1 cellular context compared by ENCODE assay signal in the genomic region with DNA sequence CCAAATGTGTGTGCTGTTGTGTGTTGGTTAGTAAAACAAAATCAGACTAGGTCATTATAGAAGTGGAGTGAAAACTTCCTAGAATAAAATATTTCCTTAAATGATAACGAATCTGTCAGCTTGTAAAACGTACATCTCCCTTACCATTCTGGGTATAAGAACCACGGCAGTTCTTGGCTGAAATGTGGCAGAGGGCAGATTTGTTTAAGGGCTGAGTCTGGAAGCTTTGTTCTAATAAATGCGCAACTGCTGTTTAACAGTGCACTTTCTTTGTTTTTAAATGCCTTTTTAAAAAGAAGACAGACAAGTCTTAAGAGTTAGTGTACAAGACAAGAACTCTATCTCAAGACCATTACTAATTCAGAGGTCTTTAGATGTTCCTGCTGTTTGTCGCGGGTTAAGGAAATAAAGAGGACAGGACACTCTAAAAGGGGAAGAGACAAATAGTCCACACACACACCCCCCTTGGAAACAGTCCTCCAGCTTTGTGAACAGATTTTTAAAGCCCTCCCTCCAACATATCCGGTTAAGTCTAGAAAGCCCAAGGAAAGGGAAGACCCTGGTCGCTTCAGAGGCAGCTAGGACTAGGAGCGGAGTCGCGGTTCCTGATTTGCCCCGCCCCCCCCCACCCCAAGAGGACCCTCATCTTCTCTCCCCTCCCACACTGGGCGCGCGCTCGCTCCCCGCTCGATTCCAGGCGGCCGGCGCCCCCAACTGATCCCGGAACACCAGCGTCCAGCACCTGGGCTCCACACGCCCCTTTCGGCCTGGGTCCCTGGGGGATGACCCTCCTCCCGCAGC.
TF ChIP-seq lines count a peak whose summit lies in the region.

No MANE protein-coding gene starts in this region.

TF ChIP-seq in K562, 482 proteins besides CTCF, POLR2A, EP300 and RAD21 (continued from another document):
- TF ChIP-seq RBM22 (IDR thresholded peaks at IDR 0.05; ENCODE audit: low read depth, low read length, poor library complexity, severe bottlenecking) (peak; percentile 91), TBP (optimal IDR thresholded peaks at IDR 0.05; ENCODE audit: low read depth, low read length) (no peak), DNMT1 (IDR thresholded peaks at IDR 0.05) (0 out of 2 replicates have a peak, but pooled peaks have one; percentile 26), ZNF740 (CRISPR knock-in tag; IDR thresholded peaks at IDR 0.05) (no peak), ZNF740 (tag; IDR thresholded peaks at IDR 0.05) (peak in 1 of 2 experiments; percentile 72; a peak in 1 of 4 replicates), MAFG (tag; conservative IDR thresholded peaks at IDR 0.05) (no peak), ILK (tag; IDR thresholded peaks at IDR 0.05; ENCODE audit: borderline replicate concordance, low read depth) (no peak), HDGF (IDR thresholded peaks at IDR 0.05) (no peak), SAFB (IDR thresholded peaks at IDR 0.05; ENCODE audit: borderline replicate concordance, low read depth, low read length) (no peak), NCOA2 (IDR thresholded peaks at IDR 0.05; ENCODE audit: partially characterized antibody in 2 of 2) (no peak), KLF13 (tag; IDR thresholded peaks at IDR 0.05; ENCODE audit: borderline replicate concordance, low read depth) (no peak), TEAD2 (tag; IDR thresholded peaks at IDR 0.05) (no peak), SETDB1 (IDR thresholded peaks at IDR 0.05; ENCODE audit: low read length) (no peak), GATAD2B (IDR thresholded peaks at IDR 0.05; ENCODE audit: borderline replicate concordance) (no peak)
- TF ChIP-seq, protein P1, sequence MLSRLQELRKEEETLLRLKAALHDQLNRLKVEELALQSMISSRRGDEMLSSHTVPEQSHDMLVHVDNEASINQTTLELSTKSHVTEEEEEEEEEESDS (CRISPR knock-in tag; IDR thresholded peaks at IDR 0.05): no peak
- TF ChIP-seq, protein P2, sequence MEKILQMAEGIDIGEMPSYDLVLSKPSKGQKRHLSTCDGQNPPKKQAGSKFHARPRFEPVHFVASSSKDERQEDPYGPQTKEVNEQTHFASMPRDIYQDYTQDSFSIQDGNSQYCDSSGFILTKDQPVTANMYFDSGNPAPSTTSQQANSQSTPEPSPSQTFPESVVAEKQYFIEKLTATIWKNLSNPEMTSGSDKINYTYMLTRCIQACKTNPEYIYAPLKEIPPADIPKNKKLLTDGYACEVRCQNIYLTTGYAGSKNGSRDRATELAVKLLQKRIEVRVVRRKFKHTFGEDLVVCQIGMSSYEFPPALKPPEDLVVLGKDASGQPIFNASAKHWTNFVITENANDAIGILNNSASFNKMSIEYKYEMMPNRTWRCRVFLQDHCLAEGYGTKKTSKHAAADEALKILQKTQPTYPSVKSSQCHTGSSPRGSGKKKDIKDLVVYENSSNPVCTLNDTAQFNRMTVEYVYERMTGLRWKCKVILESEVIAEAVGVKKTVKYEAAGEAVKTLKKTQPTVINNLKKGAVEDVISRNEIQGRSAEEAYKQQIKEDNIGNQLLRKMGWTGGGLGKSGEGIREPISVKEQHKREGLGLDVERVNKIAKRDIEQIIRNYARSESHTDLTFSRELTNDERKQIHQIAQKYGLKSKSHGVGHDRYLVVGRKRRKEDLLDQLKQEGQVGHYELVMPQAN (IDR thresholded peaks at IDR 0.05; ENCODE audit: borderline replicate concordance): 0 out of 2 replicates have a peak, but pooled peaks have one; percentile 27
- TF ChIP-seq, protein P3, sequence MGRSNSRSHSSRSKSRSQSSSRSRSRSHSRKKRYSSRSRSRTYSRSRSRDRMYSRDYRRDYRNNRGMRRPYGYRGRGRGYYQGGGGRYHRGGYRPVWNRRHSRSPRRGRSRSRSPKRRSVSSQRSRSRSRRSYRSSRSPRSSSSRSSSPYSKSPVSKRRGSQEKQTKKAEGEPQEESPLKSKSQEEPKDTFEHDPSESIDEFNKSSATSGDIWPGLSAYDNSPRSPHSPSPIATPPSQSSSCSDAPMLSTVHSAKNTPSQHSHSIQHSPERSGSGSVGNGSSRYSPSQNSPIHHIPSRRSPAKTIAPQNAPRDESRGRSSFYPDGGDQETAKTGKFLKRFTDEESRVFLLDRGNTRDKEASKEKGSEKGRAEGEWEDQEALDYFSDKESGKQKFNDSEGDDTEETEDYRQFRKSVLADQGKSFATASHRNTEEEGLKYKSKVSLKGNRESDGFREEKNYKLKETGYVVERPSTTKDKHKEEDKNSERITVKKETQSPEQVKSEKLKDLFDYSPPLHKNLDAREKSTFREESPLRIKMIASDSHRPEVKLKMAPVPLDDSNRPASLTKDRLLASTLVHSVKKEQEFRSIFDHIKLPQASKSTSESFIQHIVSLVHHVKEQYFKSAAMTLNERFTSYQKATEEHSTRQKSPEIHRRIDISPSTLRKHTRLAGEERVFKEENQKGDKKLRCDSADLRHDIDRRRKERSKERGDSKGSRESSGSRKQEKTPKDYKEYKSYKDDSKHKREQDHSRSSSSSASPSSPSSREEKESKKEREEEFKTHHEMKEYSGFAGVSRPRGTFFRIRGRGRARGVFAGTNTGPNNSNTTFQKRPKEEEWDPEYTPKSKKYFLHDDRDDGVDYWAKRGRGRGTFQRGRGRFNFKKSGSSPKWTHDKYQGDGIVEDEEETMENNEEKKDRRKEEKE (IDR thresholded peaks at IDR 0.05; ENCODE audit: borderline replicate concordance in 1 of 2, control insufficient read depth in 1 of 2, low read depth in 2 of 2, low read length in 1 of 2): no peak
